11 cellular contexts compared by ENCODE assay signal in the genomic region with DNA sequence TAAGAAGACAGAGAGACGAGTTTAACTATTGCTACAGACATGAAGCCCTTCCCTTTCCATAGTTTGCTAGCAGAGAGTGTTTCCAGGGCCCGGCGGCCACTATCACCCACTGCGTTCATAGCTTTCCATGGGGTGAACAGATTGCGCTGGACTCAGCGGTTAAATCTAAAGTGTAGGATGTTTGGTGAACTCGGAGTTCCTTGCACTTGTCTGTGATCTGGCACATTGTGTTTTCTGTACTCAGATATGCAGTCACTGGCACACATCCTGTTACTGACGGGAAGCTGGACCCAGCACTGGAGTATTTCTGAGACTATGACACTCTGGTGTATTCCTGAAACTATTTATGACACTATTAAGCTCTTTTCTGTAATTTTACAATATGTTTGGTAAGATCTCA. TPM values are rescaled to one million over a fixed set of nuclear protein-coding genes. Genes with fewer than 3 reads are reported as not detected.
A peak's percentile ranks its signal among the peaks of the same experiment; 100 is the strongest.
DNase-seq lines count a peak whose midpoint lies in the region; ATAC-seq, FAIRE-seq and TF ChIP-seq lines count a peak whose summit lies in the region.
"Had no signal": no experiment of that assay in that cellular context is flagged by ENCODE, and none has a peak within 500 bp of the region (broad histone marks: within the 10 kb centered on the region; RNA-seq: fewer than 3 reads in every experiment).

No MANE protein-coding gene starts in this region.

- no peaks in the 10 kb centered on the region for H3K36me3 ChIP-seq in liver (ENCODE audit: control insufficient read depth in 4 of 4, insufficient read depth in 3 of 4, low read depth in 1 of 4, low read length in 3 of 4)
- peaks cover 6 to 11% of the 10 kb centered on the region in 2 experiments; a peak in 1 of 5 replicates for H3K36me3 ChIP-seq in HepG2 (replicated peaks in 1 of 2; ENCODE audit: control insufficient read depth in 1 of 2, insufficient read depth in 2 of 2, low read length in 2 of 2)
- no peaks in the 10 kb centered on the region for H3K36me3 ChIP-seq in endocrine pancreas (ENCODE audit: control insufficient read depth, insufficient read depth, low read length)
- H3K36me3 ChIP-seq in muscle layer of colon (ENCODE audit: insufficient read depth, low read length) = no peaks in the 10 kb centered on the region
- H3K36me3 ChIP-seq in H7 (replicated peaks; ENCODE audit: control insufficient read depth, insufficient read depth, low read length) = no peaks in the 10 kb centered on the region

- BruUV-seq in HepG2 (replicated peaks; lab: Mats Ljungman, UMichigan) = no TSS peak

- intact Hi-C loops in HepG2 (cut with micrococcal nuclease; ENCODE audit: unreplicated experiment) = loop anchor here (5.0 to 10.0 kb wide), 2 partner anchors 48 to 60 kb away; no protein-coding TSS in a partner anchor

- no peak for FAIRE-seq in HepG2 (lab: Jason Lieb, UNC)
- FAIRE-seq: TTC549 had no signal

- H3K27ac ChIP-seq in liver (ENCODE audit: low read depth in 1 of 2, low read length in 2 of 2) (peak overlapping the region; percentile 2 to 10), HepG2 (ENCODE audit: extremely low read length, insufficient read depth, low read length) (no peak overlapping the region), muscle layer of colon (ENCODE audit: low read depth, low read length) (peak overlapping the region; percentile 48)

- in situ Hi-C loops in HepG2 (cut with HindIII; ENCODE audit: extremely low pct_ligation_motif_present, low pct_unique_long_range_greater_than_20kb) = no loop called here

- TF ChIP-seq EP300 in HepG2 (IDR thresholded peaks at IDR 0.05; ENCODE audit: low read depth in 2 of 2, low read length in 2 of 2) = no peak
- TF ChIP-seq EP300 in HepG2 (CRISPR knock-in tag; IDR thresholded peaks at IDR 0.05; ENCODE audit: borderline replicate concordance) = no peak

- H3K79me2 ChIP-seq in HepG2 (ENCODE audit: insufficient read depth, low read length) = peaks cover 92% of the 10 kb centered on the region

- DNase-seq in HepG2 (ENCODE audit: low spot score) (no peak), H7 (no peak), SHP77 treated with DMSO at 0.1 percent for 48 hours (lab: John Stamatoyannopoulos, UW) (no peak)
- DNase-seq: C1 segment of cervical spinal cord; NK-92 treated with Interleukin-12 subunit alpha and Interleukin-12 subunit beta, amount 100 ng/mL, for 24 hours had no signal

- no peak overlapping the region for H3K4me3 ChIP-seq in liver (ENCODE audit: low read depth in 1 of 3, low read length in 3 of 3)
- no peak overlapping the region for H3K4me3 ChIP-seq in HepG2 (replicated peaks in 1 of 3; ENCODE audit: insufficient read depth in 1 of 3, low read depth in 2 of 3, low read length in 3 of 3)
- H3K4me3 ChIP-seq in endocrine pancreas (ENCODE audit: control insufficient read depth, insufficient read depth, low read length) = peak overlapping the region; percentile 1
- H3K4me3 ChIP-seq in muscle layer of colon (ENCODE audit: low read depth in 1 of 2, low read length in 2 of 2) = no peak overlapping the region
- H3K4me3 ChIP-seq in H7 (ENCODE audit: insufficient read depth, low read depth, low read length) = no peak overlapping the region

- H3K9me3 ChIP-seq in liver (ENCODE audit: control insufficient read depth in 4 of 4, low read length in 3 of 4) (no peaks in the 10 kb centered on the region), HepG2 (ENCODE audit: low read length) (no peaks in the 10 kb centered on the region), endocrine pancreas (ENCODE audit: control insufficient read depth, low read length) (no peaks in the 10 kb centered on the region), muscle layer of colon (ENCODE audit: low read length) (no peaks in the 10 kb centered on the region)

- WGBS in liver = 63% methylated on average over 8 of the region's 8 CpGs
- whole genome bisulfite sequencing in HepG2 (ENCODE audit: low lambda C conversion rate) = 99% methylated on average over 8 of the region's 8 CpGs

- TF ChIP-seq POLR2A in HepG2 (IDR thresholded peaks at IDR 0.05; ENCODE audit: insufficient read depth in 1 of 2, low read depth in 2 of 2, low read length in 2 of 2) = no peak

- TF ChIP-seq CTCF in liver (IDR thresholded peaks at IDR 0.05; ENCODE audit: low read depth, low read length, missing input control) (no peak), HepG2 (CRISPR knock-in tag; IDR thresholded peaks at IDR 0.05) (no peak)

- H4K20me1 ChIP-seq in HepG2 (ENCODE audit: insufficient read depth, low read length) = peaks cover 4% of the 10 kb centered on the region; the same call in 1 of the 2 replicates

- CTCF ChIA-PET in HepG2 (lab: Yijun Ruan, JAX; ENCODE audit: low intra/inter-chr PET ratio, low total read pairs) = no interaction called here

- no peak overlapping the region for H3K4me2 ChIP-seq in HepG2 (ENCODE audit: low read depth, low read length)

- ATAC-seq in HepG2 (no peak), GM21576 (IDR thresholded peaks at IDR 0.05; ENCODE audit: unreplicated experiment) (no peak), GM19351 (IDR thresholded peaks at IDR 0.05; ENCODE audit: unreplicated experiment) (no peak)

- POLR2A ChIA-PET in HepG2 (lab: Yijun Ruan, JAX) = no interaction called here

- no peaks in the 10 kb centered on the region for H3K27me3 ChIP-seq in liver (ENCODE audit: control insufficient read depth in 4 of 4, insufficient read depth in 4 of 4, low read length in 3 of 4)
- no peaks in the 10 kb centered on the region for H3K27me3 ChIP-seq in HepG2 (ENCODE audit: control insufficient read depth in 1 of 2, insufficient read depth in 2 of 2, low read length in 2 of 2)
- no peaks in the 10 kb centered on the region for H3K27me3 ChIP-seq in endocrine pancreas (ENCODE audit: control insufficient read depth, insufficient read depth, low read length)
- no peaks in the 10 kb centered on the region for H3K27me3 ChIP-seq in muscle layer of colon (ENCODE audit: control insufficient read depth in 1 of 2, insufficient read depth in 2 of 2, low read length in 2 of 2)
- H3K27me3 ChIP-seq in H7 (ENCODE audit: control insufficient read depth, insufficient read depth, low read length) = no peaks in the 10 kb centered on the region

- no peak overlapping the region for H2AFZ ChIP-seq in HepG2 (ENCODE audit: low read length)

- H3K4me1 ChIP-seq in liver (ENCODE audit: control insufficient read depth in 4 of 4, insufficient read depth in 4 of 4, low read length in 3 of 4) = peaks cover 1 to 16% (median 9%) of the 10 kb centered on the region in 4 donors
- peaks cover 27% of the 10 kb centered on the region for H3K4me1 ChIP-seq in HepG2 (ENCODE audit: insufficient read depth, low read length)
- peaks cover 15% of the 10 kb centered on the region for H3K4me1 ChIP-seq in endocrine pancreas (ENCODE audit: control insufficient read depth, insufficient read depth, low read length)
- H3K4me1 ChIP-seq in muscle layer of colon (ENCODE audit: insufficient read depth, low read length) = peaks cover 64% of the 10 kb centered on the region

- TF ChIP-seq RAD21 in liver (IDR thresholded peaks at IDR 0.05) (no peak), HepG2 (CRISPR knock-in tag; IDR thresholded peaks at IDR 0.05) (no peak)

- H3K9ac ChIP-seq in liver (ENCODE audit: low read depth in 1 of 2, low read length in 2 of 2) = no peak overlapping the region
- H3K9ac ChIP-seq in HepG2 (ENCODE audit: insufficient read depth, low read depth, low read length) = no peak overlapping the region
- peak overlapping the region; percentile 14 for H3K9ac ChIP-seq in endocrine pancreas (ENCODE audit: control insufficient read depth, insufficient read depth, low read length)
- no peak overlapping the region for H3K9ac ChIP-seq in muscle layer of colon (ENCODE audit: low read length)

RNA-seq across cellular contexts. Expression of a gene that starts 13.9 kb away (rescaled TPM):
- total RNA-seq in liver (10 to 100 TPM; 49.9 to 62.7 TPM), HepG2 (2016; rRNA removed; fragmentation: Illumina TruSeq; extraction: Trizol) (57.9 and 111 TPM in 2 replicates)
- polyA plus RNA-seq in liver (100 to 1,000 TPM; 142 to 165 TPM), HepG2 (2011; rRNA removed) (77.7 and 78.8 TPM in 2 replicates)
- 64.5 and 76.9 TPM in 2 replicates for total RNA-seq in HepG2 (2016; cell fraction: cytosol; rRNA removed; fragmentation: Illumina TruSeq; extraction: Trizol; ENCODE audit: low read depth)
- total RNA-seq in HepG2 (2016; cell fraction: insoluble cytoplasmic fraction; rRNA removed; fragmentation: Illumina TruSeq; extraction: Trizol) = 52.0 and 103 TPM in 2 replicates
- 78.1 and 98.3 TPM in 2 replicates for total RNA-seq in HepG2 (2016; cell fraction: membrane; rRNA removed; fragmentation: Illumina TruSeq; extraction: Trizol)
- 96.6 and 113 TPM in 2 replicates for total RNA-seq in HepG2 (2016; cell fraction: nucleus; rRNA removed; fragmentation: Illumina TruSeq; extraction: Trizol)
- polyA plus RNA-seq in HepG2 (2011; cell fraction: cytosol; rRNA removed) = 125 and 154 TPM in 2 replicates
- polyA plus RNA-seq in HepG2 (2011; cell fraction: nucleus; rRNA removed) = 95.3 and 97.6 TPM in 2 replicates
- polyA plus RNA-seq in HepG2 (2012) = 165 and 308 TPM in 2 replicates
- polyA plus RNA-seq in HepG2 (2016; cell fraction: cytosol; fragmentation: Illumina TruSeq; extraction: Trizol; ENCODE audit: low read depth) = 210 and 248 TPM in 2 replicates
- polyA plus RNA-seq in HepG2 (2016; cell fraction: insoluble cytoplasmic fraction; fragmentation: Illumina TruSeq; extraction: Trizol; ENCODE audit: low read depth) = 125 and 147 TPM in 2 replicates
- polyA plus RNA-seq in HepG2 (2016; cell fraction: membrane; fragmentation: Illumina TruSeq; extraction: Trizol; ENCODE audit: low read depth) = 191 and 218 TPM in 2 replicates
- polyA plus RNA-seq in HepG2 (2016; cell fraction: nucleus; fragmentation: Illumina TruSeq; extraction: Trizol; ENCODE audit: insufficient read depth, low read depth) = 304 and 330 TPM in 2 replicates
- 27.9 and 30.5 TPM in 2 replicates for polyA minus RNA-seq in HepG2 (2011; rRNA and poly(A)+ RNA removed; ENCODE audit: low replicate concordance)
- 59.3 and 60.8 TPM in 2 replicates for polyA minus RNA-seq in HepG2 (2011; cell fraction: cytosol; rRNA and poly(A)+ RNA removed)
- polyA minus RNA-seq in HepG2 (2011; cell fraction: nucleus; rRNA and poly(A)+ RNA removed) = 32.6 TPM in 2 replicates
- total RNA-seq in H7 (2014; rRNA removed; shearing (Covaris generic)) = 112 and 125 TPM in 2 replicates

RNA-seq across cellular contexts. Expression of a gene that starts 46.8 kb away (rescaled TPM):
- total RNA-seq in liver = under 1 TPM in 1 of 2 donors, not detected in 1; 0.93 TPM
- under 1 TPM; 0.02 to 0.74 TPM for polyA plus RNA-seq in liver
- total RNA-seq in HepG2 (2016; rRNA removed; fragmentation: Illumina TruSeq; extraction: Trizol) = not detected in 2 replicates
- total RNA-seq in HepG2 (2016; cell fraction: cytosol; rRNA removed; fragmentation: Illumina TruSeq; extraction: Trizol; ENCODE audit: low read depth) = not detected in 2 replicates
- not detected in 2 replicates for total RNA-seq in HepG2 (2016; cell fraction: insoluble cytoplasmic fraction; rRNA removed; fragmentation: Illumina TruSeq; extraction: Trizol)
- not detected in 2 replicates for total RNA-seq in HepG2 (2016; cell fraction: membrane; rRNA removed; fragmentation: Illumina TruSeq; extraction: Trizol)
- total RNA-seq in HepG2 (2016; cell fraction: nucleus; rRNA removed; fragmentation: Illumina TruSeq; extraction: Trizol) = not detected in 2 replicates
- polyA plus RNA-seq in HepG2 (2011; rRNA removed) = not detected in 2 replicates
- not detected in 2 replicates for polyA plus RNA-seq in HepG2 (2011; cell fraction: cytosol; rRNA removed)
- polyA plus RNA-seq in HepG2 (2011; cell fraction: nucleus; rRNA removed) = not detected in 2 replicates
- 0.07 TPM in 1 of 2 replicates, not detected in the other for polyA plus RNA-seq in HepG2 (2012)
- polyA plus RNA-seq in HepG2 (2016; cell fraction: cytosol; fragmentation: Illumina TruSeq; extraction: Trizol; ENCODE audit: low read depth) = not detected in 2 replicates
- not detected in 2 replicates for polyA plus RNA-seq in HepG2 (2016; cell fraction: insoluble cytoplasmic fraction; fragmentation: Illumina TruSeq; extraction: Trizol; ENCODE audit: low read depth)
- not detected in 2 replicates for polyA plus RNA-seq in HepG2 (2016; cell fraction: membrane; fragmentation: Illumina TruSeq; extraction: Trizol; ENCODE audit: low read depth)
- not detected in 2 replicates for polyA plus RNA-seq in HepG2 (2016; cell fraction: nucleus; fragmentation: Illumina TruSeq; extraction: Trizol; ENCODE audit: insufficient read depth, low read depth)
- polyA minus RNA-seq in HepG2 (2011; rRNA and poly(A)+ RNA removed; ENCODE audit: low replicate concordance) = not detected in 2 replicates
- not detected in 2 replicates for polyA minus RNA-seq in HepG2 (2011; cell fraction: cytosol; rRNA and poly(A)+ RNA removed)
- polyA minus RNA-seq in HepG2 (2011; cell fraction: nucleus; rRNA and poly(A)+ RNA removed) = not detected in 2 replicates
- 0.17 and 0.67 TPM in 2 replicates for total RNA-seq in H7 (2014; rRNA removed; shearing (Covaris generic))
